ENCODE assay signal across 18 cellular contexts in the genomic region with DNA sequence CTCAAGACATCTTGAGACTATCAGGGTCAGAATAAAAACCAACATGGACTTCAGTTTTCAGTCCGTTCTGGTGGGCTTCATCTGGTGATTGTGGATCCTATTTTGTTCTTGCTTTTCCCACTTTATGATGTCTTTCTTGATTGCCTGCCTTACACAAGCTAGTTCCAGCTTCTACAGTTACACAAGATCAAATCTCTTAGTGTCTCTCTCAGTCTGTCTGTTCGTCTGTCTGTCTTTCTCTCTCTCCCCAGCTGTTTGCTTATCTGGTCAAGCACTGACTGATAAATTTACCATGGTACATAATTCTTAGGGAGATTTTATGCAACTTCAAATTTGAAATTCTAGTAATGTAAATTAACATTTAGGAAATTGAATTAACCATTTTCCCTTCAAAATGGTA. TPM values are rescaled to one million over a fixed set of nuclear protein-coding genes. Genes with fewer than 3 reads are reported as not detected.
DNase-seq lines count a peak whose midpoint lies in the region; ATAC-seq, FAIRE-seq and TF ChIP-seq lines count a peak whose summit lies in the region.
"Had no signal": no experiment of that assay in that cellular context is flagged by ENCODE, and none has a peak within 500 bp of the region (broad histone marks: within the 10 kb centered on the region; RNA-seq: fewer than 3 reads in every experiment).

No MANE protein-coding gene starts in this region.

- no peak overlapping the region for H3K4me3 Mint-ChIP-seq in CD8-positive, alpha-beta memory T cell
- no peak overlapping the region for H3K4me3 Mint-ChIP-seq in effector memory CD8-positive, alpha-beta T cell
- H3K4me3 Mint-ChIP-seq in type B pancreatic cell, result no peak overlapping the region
- H3K4me3 Mint-ChIP-seq: B cell; CD4-positive, alpha-beta memory T cell; HFFc6; IgD-negative memory B cell had no signal

- H3K36me3 Mint-ChIP-seq in CD8-positive, alpha-beta memory T cell, result peaks cover 0 to 54% (median 18%) of the 10 kb centered on the region in 3 donors
- H3K36me3 Mint-ChIP-seq in effector memory CD8-positive, alpha-beta T cell (ENCODE audit: insufficient read depth), result peaks cover 43% of the 10 kb centered on the region
- H3K36me3 Mint-ChIP-seq in type B pancreatic cell, result peaks cover 19% of the 10 kb centered on the region

- H3K4me1 ChIP-seq in CD8-positive, alpha-beta memory T cell (ENCODE audit: insufficient read depth, low read length), result peaks cover 7% of the 10 kb centered on the region

- H3K27ac Mint-ChIP-seq in CD8-positive, alpha-beta memory T cell, result peak overlapping the region in 5 of 8 donors; percentile 6 to 83 (median 27)
- peak overlapping the region; percentile 17 for H3K27ac Mint-ChIP-seq in effector memory CD8-positive, alpha-beta T cell
- peak overlapping the region; percentile 31 for H3K27ac Mint-ChIP-seq in type B pancreatic cell
- H3K27ac Mint-ChIP-seq: B cell, HFFc6, IgD-negative memory B cell had no signal

- no peak overlapping the region for H3K4me3 ChIP-seq in CD8-positive, alpha-beta memory T cell (ENCODE audit: low read length)

- no peak for TF ChIP-seq CTCF in type B pancreatic cell (conservative IDR thresholded peaks at IDR 0.05)

- CTCF ChIA-PET in CD8-positive, alpha-beta memory T cell (lab: Charles Lee), result interaction anchor here (1.1 to 1.4 kb wide), 2 partner anchors 566 to 580 kb away, joined by 4 to 5 read pairs; no protein-coding TSS in a partner anchor

- H3K27me3 ChIP-seq in CD8-positive, alpha-beta memory T cell (ENCODE audit: insufficient read depth, low read length, poor library complexity, severe bottlenecking), result no peaks in the 10 kb centered on the region

- no peak for DNase-seq in CD8-positive, alpha-beta memory T cell
- DNase-seq in OCI-M1 (lab: John Stamatoyannopoulos, UW), result peak; percentile 15
- DNase-seq in effector memory CD8-positive, alpha-beta T cell, result no peak
- DNase-seq in type B pancreatic cell (ENCODE audit: extremely low spot score, unreplicated experiment), result no peak
- no peak for DNase-seq in amniotic stem cell (lab: John Stamatoyannopoulos, UW)
- no peak for DNase-seq in RCC 7860 (ENCODE audit: low spot score)
- DNase-seq in H4 (ENCODE audit: low spot score), result no peak
- DNase-seq: C1 segment of cervical spinal cord; CD4-positive, alpha-beta memory T cell; COR-L47; DND-41; GDM1; HCEC 1CT; HFFc6 had no signal

- ATAC-seq in effector memory CD8-positive, alpha-beta T cell (replicated peaks), result no peak

- H3K4me1 Mint-ChIP-seq in CD8-positive, alpha-beta memory T cell, result peaks cover 49 to 82% (median 69%) of the 10 kb centered on the region in 3 donors
- H3K4me1 Mint-ChIP-seq in effector memory CD8-positive, alpha-beta T cell (ENCODE audit: low read depth in 2 of 2), result peaks cover 14 to 50% of the 10 kb centered on the region in 2 donors
- H3K4me1 Mint-ChIP-seq in type B pancreatic cell (ENCODE audit: unreplicated experiment), result no peaks in the 10 kb centered on the region
- H3K4me1 Mint-ChIP-seq: B cell had no signal

- H3K9me3 Mint-ChIP-seq in CD8-positive, alpha-beta memory T cell, result no peaks in the 10 kb centered on the region
- H3K9me3 Mint-ChIP-seq in effector memory CD8-positive, alpha-beta T cell, result no peaks in the 10 kb centered on the region
- no peaks in the 10 kb centered on the region for H3K9me3 Mint-ChIP-seq in type B pancreatic cell
- H3K9me3 Mint-ChIP-seq: CD4-positive, alpha-beta memory T cell; HFFc6; IgD-negative memory B cell had no signal

- no peak for FAIRE-seq in RCC 7860 (lab: Jason Lieb, UNC)
- FAIRE-seq: GM12892, GM19239 had no signal

- H3K36me3 ChIP-seq in CD8-positive, alpha-beta memory T cell (ENCODE audit: insufficient read depth, low read length), result peaks cover 15% of the 10 kb centered on the region

- no peaks in the 10 kb centered on the region for H3K27me3 Mint-ChIP-seq in CD8-positive, alpha-beta memory T cell
- H3K27me3 Mint-ChIP-seq in effector memory CD8-positive, alpha-beta T cell, result no peaks in the 10 kb centered on the region
- H3K27me3 Mint-ChIP-seq in type B pancreatic cell, result no peaks in the 10 kb centered on the region
- H3K27me3 Mint-ChIP-seq: B cell; CD4-positive, alpha-beta memory T cell; IgD-negative memory B cell had no signal

- H3K9me3 ChIP-seq in CD8-positive, alpha-beta memory T cell (ENCODE audit: low read length), result no peaks in the 10 kb centered on the region

- H3K27ac ChIP-seq in CD8-positive, alpha-beta memory T cell (ENCODE audit: low read depth, low read length), result no peak overlapping the region

- POLR2A ChIA-PET in CD8-positive, alpha-beta memory T cell (lab: Charles Lee), result no interaction called here

RNA-seq across cellular contexts. Expression of a gene that starts 35.8 kb away (rescaled TPM):
- total RNA-seq in CD8-positive, alpha-beta memory T cell, result 10 to 100 TPM; 80.8 to 82.1 TPM
- 135 TPM for polyA plus RNA-seq in CD8-positive, alpha-beta memory T cell
- 87.6 and 118 TPM in 2 replicates for total RNA-seq in type B pancreatic cell (ENCODE audit: low replicate concordance)
- total RNA-seq in H4 (2014; rRNA removed; shearing (Covaris generic)), result 131 and 164 TPM in 2 replicates
